In genomic region chr2:222239945-222240675, GRCh38 we compare ENCODE assay signal across 1 cellular context.
TF ChIP-seq lines count a peak whose summit lies in the region.

No MANE protein-coding gene starts in this region.

TF ChIP-seq in GM23338, 12 proteins besides CTCF, POLR2A, EP300 and RAD21 (continued from another document):
- TF ChIP-seq REST (IDR thresholded peaks at IDR 0.05; ENCODE audit: unreplicated experiment) (no peak), ETS1 (IDR thresholded peaks at IDR 0.05) (no peak), EZH2phosphoT487 (IDR thresholded peaks at IDR 0.05; ENCODE audit: unreplicated experiment) (no peak), ZNF114 (CRISPR knock-in tag; IDR thresholded peaks at IDR 0.05) (no peak), NANOG (IDR thresholded peaks at IDR 0.05; ENCODE audit: borderline replicate concordance) (no peak), ZNF462 (CRISPR knock-in tag; IDR thresholded peaks at IDR 0.05) (no peak), CREB1 (CRISPR knock-in tag; IDR thresholded peaks at IDR 0.05; ENCODE audit: low read depth) (no peak)
